Comparison of ENCODE assay signal across 10 cellular contexts in genomic region chr5:96159076-96159475, GRCh38.
A peak's percentile ranks its signal among the peaks of the same experiment; 100 is the strongest.
DNase-seq lines count a peak whose midpoint lies in the region; ATAC-seq, FAIRE-seq and TF ChIP-seq lines count a peak whose summit lies in the region.
"Had no signal": no experiment of that assay in that cellular context is flagged by ENCODE, and none has a peak within 500 bp of the region (broad histone marks: within the 10 kb centered on the region; RNA-seq: fewer than 3 reads in every experiment).

No MANE protein-coding gene starts in this region.

- H3K4me3 Mint-ChIP-seq in activated naive CD4-positive, alpha-beta T cell treated with anti-CD3 and anti-CD28 coated beads for 36 hours, result no peak overlapping the region
- H3K4me3 Mint-ChIP-seq: CD8-positive, alpha-beta memory T cell had no signal

- peak; percentile 47 for ATAC-seq in esophagus mucosa

- intact Hi-C loops in prostate gland (cut with DNase I) (no loop called here), stomach (cut with DNase I; ENCODE audit: low total_unique reads) (no loop called here), kidney (cut with DNase I) (no loop called here)
- intact Hi-C loops in activated naive CD4-positive, alpha-beta T cell treated with anti-CD3 and anti-CD28 coated beads for 36 hours (cut with micrococcal nuclease), result no loop called here

- H3K27ac ChIP-seq in VCaP, result peak overlapping the region; percentile 83
- H3K27ac ChIP-seq in prostate gland, result peak overlapping the region; percentile 27 to 75
- no peak overlapping the region for H3K27ac ChIP-seq in stomach
- H3K27ac ChIP-seq in kidney (ENCODE audit: low read depth in 2 of 2, low read length in 2 of 2), result no peak overlapping the region

- no peak overlapping the region for H3K27ac Mint-ChIP-seq in activated naive CD4-positive, alpha-beta T cell treated with anti-CD3 and anti-CD28 coated beads for 36 hours
- H3K27ac Mint-ChIP-seq: CD8-positive, alpha-beta memory T cell had no signal

- H3K36me3 Mint-ChIP-seq in activated naive CD4-positive, alpha-beta T cell treated with anti-CD3 and anti-CD28 coated beads for 36 hours (ENCODE audit: low read depth), result no peaks in the 10 kb centered on the region
- H3K36me3 Mint-ChIP-seq: CD8-positive, alpha-beta memory T cell had no signal

- H3K4me1 ChIP-seq in prostate gland (replicated peaks) (no peaks in the 10 kb centered on the region), stomach (peaks cover 0 to 18% (median 11%) of the 10 kb centered on the region in 4 donors), kidney (ENCODE audit: control insufficient read depth in 1 of 2, insufficient read depth in 1 of 2, low read depth in 1 of 2, low read length in 2 of 2) (no peaks in the 10 kb centered on the region)

- no peaks in the 10 kb centered on the region for H3K36me3 ChIP-seq in prostate gland
- no peaks in the 10 kb centered on the region for H3K36me3 ChIP-seq in stomach
- no peaks in the 10 kb centered on the region for H3K36me3 ChIP-seq in kidney (ENCODE audit: control insufficient read depth in 1 of 2, insufficient read depth in 2 of 2, low read length in 2 of 2)
- H3K36me3 ChIP-seq: HAP-1 had no signal

- TF ChIP-seq POLR2A in H54 (IDR thresholded peaks at IDR 0.05; ENCODE audit: low read depth, low read length), result no peak
- no peak for TF ChIP-seq POLR2A in prostate gland (IDR thresholded peaks at IDR 0.05)
- TF ChIP-seq POLR2A in stomach (IDR thresholded peaks at IDR 0.05), result no peak

- no peak for TF ChIP-seq EP300 in stomach (IDR thresholded peaks at IDR 0.05)

- WGBS in prostate gland, result 59% methylated on average over 3 of the region's 3 CpGs
- 74 to 93% (median 88%) methylated on average over 3 of the region's 3 CpGs for WGBS in stomach, 5 donors

- FAIRE-seq in H54 (lab: Jason Lieb, UNC) (peak; percentile 62), kidney (lab: Jason Lieb, UNC) (no peak)

- H3K4me1 Mint-ChIP-seq in activated naive CD4-positive, alpha-beta T cell treated with anti-CD3 and anti-CD28 coated beads for 36 hours (ENCODE audit: low read depth), result no peaks in the 10 kb centered on the region
- H3K4me1 Mint-ChIP-seq: CD8-positive, alpha-beta memory T cell had no signal

- H3K9me3 ChIP-seq in prostate gland (no peaks in the 10 kb centered on the region), stomach (no peaks in the 10 kb centered on the region), kidney (ENCODE audit: control insufficient read depth in 1 of 2, low read length in 2 of 2) (no peaks in the 10 kb centered on the region)
- H3K9me3 ChIP-seq: HAP-1 had no signal

- H3K27me3 ChIP-seq in prostate gland (replicated peaks; ENCODE audit: insufficient read depth), result no peaks in the 10 kb centered on the region
- H3K27me3 ChIP-seq in stomach, result no peaks in the 10 kb centered on the region

- H3K4me3 ChIP-seq in prostate gland (no peak overlapping the region), stomach (no peak overlapping the region), kidney (ENCODE audit: low read length in 2 of 2) (no peak overlapping the region)
- H3K4me3 ChIP-seq: HAP-1 had no signal

- DNase-seq in H54 (ENCODE audit: insufficient read length, low spot score) (no peak), prostate gland (ENCODE audit: low spot score) (no peak), stomach (no peak), kidney (no peak)
- no peak for DNase-seq in activated naive CD4-positive, alpha-beta T cell treated with anti-CD3 and anti-CD28 coated beads for 36 hours
- DNase-seq: Caco-2; CD8-positive, alpha-beta memory T cell had no signal

- no peaks in the 10 kb centered on the region for H3K9me3 Mint-ChIP-seq in activated naive CD4-positive, alpha-beta T cell treated with anti-CD3 and anti-CD28 coated beads for 36 hours
- H3K9me3 Mint-ChIP-seq: CD8-positive, alpha-beta memory T cell had no signal

- TF ChIP-seq CTCF in VCaP (conservative IDR thresholded peaks at IDR 0.05) (no peak), prostate gland (IDR thresholded peaks at IDR 0.05) (no peak), stomach (IDR thresholded peaks at IDR 0.05) (no peak), kidney (IDR thresholded peaks at IDR 0.05; ENCODE audit: borderline replicate concordance, extremely low read depth, insufficient read depth) (no peak)

- CTCF ChIA-PET in activated naive CD4-positive, alpha-beta T cell treated with anti-CD3 and anti-CD28 coated beads for 36 hours (lab: Charles Lee), result interaction anchor here (0.9 kb wide), 1 partner anchor 32 kb away, joined by 3 read pairs; no protein-coding TSS in a partner anchor

- peaks cover 3% of the 10 kb centered on the region for H3K27me3 Mint-ChIP-seq in activated naive CD4-positive, alpha-beta T cell treated with anti-CD3 and anti-CD28 coated beads for 36 hours (ENCODE audit: low read depth)

- no peak overlapping the region for H3K9ac ChIP-seq in kidney (ENCODE audit: low read length in 2 of 2)

Comparison
In these comparisons a context has a peak if more than half of its experiments do, and no peak if none do; other contexts are left out.
1. H3K27ac ChIP-seq: peak in VCaP (single experiment) and prostate gland (2 of 2); none in stomach (0 of 5) and kidney (0 of 2).